Comparison of ENCODE assay signal across 10 cellular contexts in genomic region chr6:116255246-116255800, GRCh38. TPM values are rescaled to one million over a fixed set of nuclear protein-coding genes. Genes with fewer than 3 reads are reported as not detected.
DNase-seq lines count a peak whose midpoint lies in the region; ATAC-seq and TF ChIP-seq lines count a peak whose summit lies in the region.
"Had no signal": no experiment of that assay in that cellular context is flagged by ENCODE, and none has a peak within 500 bp of the region (broad histone marks: within the 10 kb centered on the region; RNA-seq: fewer than 3 reads in every experiment).

No MANE protein-coding gene starts in this region.

- peak overlapping the region; percentile 86 for H3K9ac ChIP-seq in Karpas-422 (ENCODE audit: low read length)

- intact Hi-C loops in right lobe of liver (cut with DNase I) = no loop called here

- peak overlapping the region; percentile 98 for H3K4me3 ChIP-seq in BE2C (ENCODE audit: low read depth, low read length)
- H3K4me3 ChIP-seq in Karpas-422 (ENCODE audit: low read length) = peak overlapping the region; percentile 87
- H3K4me3 ChIP-seq in right lobe of liver = peak overlapping the region in 2 of 3 donors; percentile 80 to 92

- TF ChIP-seq CTCF in BE2C (IDR thresholded peaks at IDR 0.05; ENCODE audit: low read depth, low read length) = no peak
- no peak for TF ChIP-seq CTCF in right lobe of liver (IDR thresholded peaks at IDR 0.05)

- H3K36me3 ChIP-seq in BE2C (peaks cover 11% of the 10 kb centered on the region), Karpas-422 (ENCODE audit: insufficient read depth, low read length) (no peaks in the 10 kb centered on the region), right lobe of liver (no peaks in the 10 kb centered on the region)

- H3K9me3 ChIP-seq in BE2C (no peaks in the 10 kb centered on the region), Karpas-422 (ENCODE audit: low read length) (no peaks in the 10 kb centered on the region), right lobe of liver (no peaks in the 10 kb centered on the region)

- WGBS in right lobe of liver (ENCODE audit: insufficient coverage, low coverage, low lambda C conversion rate, missing lambda C conversion rate) = 18% methylated on average over 5 of the region's 5 CpGs

- H3K4me1 ChIP-seq in BE2C = peaks cover 8% of the 10 kb centered on the region; the same call in 1 of the 2 replicates
- peaks cover 44% of the 10 kb centered on the region for H3K4me1 ChIP-seq in Karpas-422 (ENCODE audit: low read length)
- peaks cover 0 to 47% (median 9%) of the 10 kb centered on the region in 4 donors for H3K4me1 ChIP-seq in right lobe of liver

- peaks cover 45% of the 10 kb centered on the region for H3K79me2 ChIP-seq in Karpas-422 (ENCODE audit: low read length)

- ATAC-seq in right lobe of liver (peak; percentile 43 to 71 (median 66)), GM19023 (IDR thresholded peaks at IDR 0.05; ENCODE audit: unreplicated experiment) (no peak), HG03571 (IDR thresholded peaks at IDR 0.05; ENCODE audit: unreplicated experiment) (no peak)

- H2AFZ ChIP-seq in Karpas-422 (ENCODE audit: low read length) = no peak overlapping the region

- no peak for TF ChIP-seq POLR2A in right lobe of liver (IDR thresholded peaks at IDR 0.05)

- no peak for DNase-seq in BE2C
- no peak for DNase-seq in Karpas-422
- DNase-seq in dermis blood vessel endothelial cell = peak; percentile 26
- DNase-seq in right lobe of liver = no peak
- DNase-seq in hypothalamus (lab: John Stamatoyannopoulos, UW) = no peak
- no peak for DNase-seq in C1 segment of cervical spinal cord (lab: John Stamatoyannopoulos, UW)
- DNase-seq: activated effector memory CD4-positive, alpha-beta T cell treated with anti-CD3 and anti-CD28 coated beads, Interleukin-2, amount 50 U/mL, for 16 hours; EL had no signal

- no peaks in the 10 kb centered on the region for H3K9me2 ChIP-seq in Karpas-422 (replicated peaks; ENCODE audit: insufficient read depth, low read length)

- H3K27ac ChIP-seq in Karpas-422 (ENCODE audit: low read length) (no peak overlapping the region), right lobe of liver (peak overlapping the region; percentile 84 to 94 (median 94))

- peak overlapping the region; percentile 85 for H3K4me2 ChIP-seq in Karpas-422 (ENCODE audit: low read depth, low read length, poor library complexity, severe bottlenecking)

- H3K27me3 ChIP-seq in BE2C (no peaks in the 10 kb centered on the region), Karpas-422 (ENCODE audit: low read length) (no peaks in the 10 kb centered on the region), right lobe of liver (no peaks in the 10 kb centered on the region)

- H4K20me1 ChIP-seq in Karpas-422 (ENCODE audit: insufficient read depth, low read depth, low read length) = no peaks in the 10 kb centered on the region

RNA-seq across cellular contexts. Expression of gene TSPYL4, which starts 1.4 kb away (rescaled TPM):
- 62.5 TPM for polyA plus RNA-seq in BE2C (2012; ENCODE audit: insufficient read depth, insufficient read length, low read depth)
- total RNA-seq in Karpas-422 (2014; rRNA removed; shearing (Covaris generic); ENCODE audit: low replicate concordance) = 19.8 and 24.9 TPM in 2 replicates
- 7.5 and 10.6 TPM in 2 replicates for total RNA-seq in dermis blood vessel endothelial cell
- 1 to 10 TPM; 2.7 to 8.5 (median 3.5) TPM for total RNA-seq in right lobe of liver

RNA-seq across cellular contexts. Expression of gene TSPYL1, which starts 24.4 kb away (rescaled TPM):
- 24.8 TPM for polyA plus RNA-seq in BE2C (2012; ENCODE audit: insufficient read depth, insufficient read length, low read depth)
- total RNA-seq in Karpas-422 (2014; rRNA removed; shearing (Covaris generic); ENCODE audit: low replicate concordance) = 38.8 and 46.0 TPM in 2 replicates
- 53.3 and 64.0 TPM in 2 replicates for total RNA-seq in dermis blood vessel endothelial cell
- 10 to 100 TPM; 29.1 to 70.4 (median 50.9) TPM for total RNA-seq in right lobe of liver

Comparison
In these comparisons a context has a peak if more than half of its experiments do, and no peak if none do; other contexts are left out.
1. ATAC-seq: peak in right lobe of liver (4 of 4); none in GM19023 (single experiment) and HG03571 (single experiment).
2. Peak in every context shown above with its lines, with median percentiles within 50 percentile points of each other: H3K4me3 ChIP-seq.